ENCODE assay signal across 1 cellular context in the genomic region with DNA sequence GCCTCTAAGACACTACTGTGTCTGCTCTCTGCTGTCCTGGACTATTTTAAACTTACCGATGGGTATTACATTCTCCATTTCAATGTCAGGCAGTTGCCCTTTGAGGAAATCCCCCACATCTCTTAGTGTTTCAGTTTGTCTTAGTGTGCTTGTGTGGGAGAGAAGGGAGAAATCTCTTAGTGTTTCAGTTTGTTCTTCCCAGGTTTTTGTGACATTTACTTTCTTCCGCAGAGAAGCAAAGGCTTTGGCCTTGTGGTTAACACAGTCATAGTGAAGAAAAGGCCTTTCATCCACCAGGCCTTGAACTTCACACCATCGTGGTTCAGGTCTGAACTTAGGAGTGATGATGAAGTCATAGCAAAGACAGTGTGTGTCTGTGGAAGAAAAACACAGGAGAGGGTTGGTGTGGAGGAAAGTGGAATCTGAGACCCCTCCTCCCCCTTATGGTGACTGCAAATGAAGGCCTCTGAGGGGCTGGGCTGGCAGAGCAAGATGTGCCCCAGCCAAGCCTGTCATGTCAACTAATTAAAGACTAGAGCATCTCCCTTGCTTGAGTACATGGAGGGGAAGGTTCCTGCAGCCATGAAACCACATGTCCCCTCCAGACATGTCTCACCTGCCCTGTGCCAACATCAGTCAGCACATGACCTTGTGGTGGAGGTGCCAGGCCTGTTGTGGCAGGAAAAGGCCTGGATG.
TF ChIP-seq lines count a peak whose summit lies in the region.

No MANE protein-coding gene starts in this region.

TF ChIP-seq in WTC11, 78 proteins besides CTCF, POLR2A, EP300 and RAD21 (continued from another document):
- TF ChIP-seq ZNF671 (CRISPR knock-in tag; IDR thresholded peaks at IDR 0.05) (no peak), FOXJ3 (CRISPR knock-in tag; IDR thresholded peaks at IDR 0.05; ENCODE audit: borderline replicate concordance) (no peak), ZNF416 (CRISPR knock-in tag; IDR thresholded peaks at IDR 0.05) (no peak), SMAD4 (CRISPR knock-in tag; IDR thresholded peaks at IDR 0.05) (no peak)
- TF ChIP-seq, protein P1, sequence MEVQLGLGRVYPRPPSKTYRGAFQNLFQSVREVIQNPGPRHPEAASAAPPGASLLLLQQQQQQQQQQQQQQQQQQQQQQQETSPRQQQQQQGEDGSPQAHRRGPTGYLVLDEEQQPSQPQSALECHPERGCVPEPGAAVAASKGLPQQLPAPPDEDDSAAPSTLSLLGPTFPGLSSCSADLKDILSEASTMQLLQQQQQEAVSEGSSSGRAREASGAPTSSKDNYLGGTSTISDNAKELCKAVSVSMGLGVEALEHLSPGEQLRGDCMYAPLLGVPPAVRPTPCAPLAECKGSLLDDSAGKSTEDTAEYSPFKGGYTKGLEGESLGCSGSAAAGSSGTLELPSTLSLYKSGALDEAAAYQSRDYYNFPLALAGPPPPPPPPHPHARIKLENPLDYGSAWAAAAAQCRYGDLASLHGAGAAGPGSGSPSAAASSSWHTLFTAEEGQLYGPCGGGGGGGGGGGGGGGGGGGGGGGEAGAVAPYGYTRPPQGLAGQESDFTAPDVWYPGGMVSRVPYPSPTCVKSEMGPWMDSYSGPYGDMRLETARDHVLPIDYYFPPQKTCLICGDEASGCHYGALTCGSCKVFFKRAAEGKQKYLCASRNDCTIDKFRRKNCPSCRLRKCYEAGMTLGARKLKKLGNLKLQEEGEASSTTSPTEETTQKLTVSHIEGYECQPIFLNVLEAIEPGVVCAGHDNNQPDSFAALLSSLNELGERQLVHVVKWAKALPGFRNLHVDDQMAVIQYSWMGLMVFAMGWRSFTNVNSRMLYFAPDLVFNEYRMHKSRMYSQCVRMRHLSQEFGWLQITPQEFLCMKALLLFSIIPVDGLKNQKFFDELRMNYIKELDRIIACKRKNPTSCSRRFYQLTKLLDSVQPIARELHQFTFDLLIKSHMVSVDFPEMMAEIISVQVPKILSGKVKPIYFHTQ (CRISPR knock-in tag; IDR thresholded peaks at IDR 0.05): no peak
- TF ChIP-seq, protein P2, sequence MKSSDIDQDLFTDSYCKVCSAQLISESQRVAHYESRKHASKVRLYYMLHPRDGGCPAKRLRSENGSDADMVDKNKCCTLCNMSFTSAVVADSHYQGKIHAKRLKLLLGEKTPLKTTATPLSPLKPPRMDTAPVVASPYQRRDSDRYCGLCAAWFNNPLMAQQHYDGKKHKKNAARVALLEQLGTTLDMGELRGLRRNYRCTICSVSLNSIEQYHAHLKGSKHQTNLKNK (CRISPR knock-in tag; IDR thresholded peaks at IDR 0.05): no peak
- TF ChIP-seq, protein P3, sequence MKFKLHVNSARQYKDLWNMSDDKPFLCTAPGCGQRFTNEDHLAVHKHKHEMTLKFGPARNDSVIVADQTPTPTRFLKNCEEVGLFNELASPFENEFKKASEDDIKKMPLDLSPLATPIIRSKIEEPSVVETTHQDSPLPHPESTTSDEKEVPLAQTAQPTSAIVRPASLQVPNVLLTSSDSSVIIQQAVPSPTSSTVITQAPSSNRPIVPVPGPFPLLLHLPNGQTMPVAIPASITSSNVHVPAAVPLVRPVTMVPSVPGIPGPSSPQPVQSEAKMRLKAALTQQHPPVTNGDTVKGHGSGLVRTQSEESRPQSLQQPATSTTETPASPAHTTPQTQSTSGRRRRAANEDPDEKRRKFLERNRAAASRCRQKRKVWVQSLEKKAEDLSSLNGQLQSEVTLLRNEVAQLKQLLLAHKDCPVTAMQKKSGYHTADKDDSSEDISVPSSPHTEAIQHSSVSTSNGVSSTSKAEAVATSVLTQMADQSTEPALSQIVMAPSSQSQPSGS (CRISPR knock-in tag; IDR thresholded peaks at IDR 0.05; ENCODE audit: borderline replicate concordance, low read depth): no peak
